Comparison of ENCODE assay signal across 11 cellular contexts in the genomic region with DNA sequence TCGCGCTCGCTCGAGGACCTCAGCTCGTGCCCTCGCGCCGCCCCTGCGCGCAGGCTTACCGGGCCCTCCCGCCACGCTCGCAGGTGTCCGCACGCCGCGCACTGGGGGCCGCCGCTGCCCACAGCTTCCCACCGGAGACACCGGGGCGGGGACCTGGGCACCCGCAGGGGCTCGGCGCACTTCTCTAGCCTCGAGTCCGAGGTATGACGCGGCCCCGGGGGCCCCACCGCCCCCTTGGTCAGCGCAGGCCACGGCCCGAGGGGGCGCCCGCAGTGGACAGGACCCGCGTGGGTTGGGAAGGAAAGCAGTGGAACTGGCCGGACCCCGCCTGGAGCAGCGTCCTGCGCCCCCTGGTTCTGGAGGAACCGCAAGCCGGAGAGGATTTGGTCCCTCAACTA. TPM values are rescaled to one million over a fixed set of nuclear protein-coding genes. Genes with fewer than 3 reads are reported as not detected.
DNase-seq lines count a peak whose midpoint lies in the region; ATAC-seq and TF ChIP-seq lines count a peak whose summit lies in the region.
"Had no signal": no experiment of that assay in that cellular context is flagged by ENCODE, and none has a peak within 500 bp of the region (broad histone marks: within the 10 kb centered on the region; RNA-seq: fewer than 3 reads in every experiment).

No MANE protein-coding gene starts in this region.

- H4K20me1 ChIP-seq in neural progenitor cell (ENCODE audit: low read depth) = no peaks in the 10 kb centered on the region

- ATAC-seq in GM21526 (IDR thresholded peaks at IDR 0.05; ENCODE audit: low FRiP score, unreplicated experiment) (no peak), HG03439 (IDR thresholded peaks at IDR 0.05; ENCODE audit: unreplicated experiment) (no peak)

- peak overlapping the region; percentile 95; the same call in 1 of the 2 replicates for H3K9ac ChIP-seq in ES-I3 (ENCODE audit: low read depth, low read length)
- H3K9ac ChIP-seq in neural progenitor cell = no peak overlapping the region

- H3K27me3 Mint-ChIP-seq in neural progenitor cell (ENCODE audit: insufficient read depth, low read depth) (peaks cover 2% of the 10 kb centered on the region), Caco-2 (ENCODE audit: insufficient read depth, unreplicated experiment) (no peaks in the 10 kb centered on the region)

- intact Hi-C loops in Caco-2 (cut with micrococcal nuclease; ENCODE audit: unreplicated experiment) = loop anchor here (2.0 kb wide), 4 partner anchors 43 to 123 kb away; a partner anchor contains a TSS

- CTCF ChIA-PET in Caco-2 (lab: Charles Lee) = interaction anchor here (0.7 kb wide), 2 partner anchors 335 to 1559 kb away, joined by 4 to 8 read pairs; no protein-coding TSS in a partner anchor

- H3K27ac ChIP-seq in VCaP (peak overlapping the region; percentile 92; the same call in 1 of the 2 replicates), neural progenitor cell (no peak overlapping the region)

- H3K9me3 Mint-ChIP-seq in neural progenitor cell (peaks cover 6% of the 10 kb centered on the region), Caco-2 (ENCODE audit: unreplicated experiment) (no peaks in the 10 kb centered on the region)
- H3K9me3 Mint-ChIP-seq: naive thymus-derived CD8-positive, alpha-beta T cell had no signal

- H3K27me3 ChIP-seq in neural progenitor cell (peaks cover 37% of the 10 kb centered on the region), Caco-2 (replicated peaks; ENCODE audit: control insufficient read depth, insufficient read depth, low read length) (no peaks in the 10 kb centered on the region)

- no TSS peak for BruUV-seq in Caco-2 (replicated peaks; lab: Mats Ljungman, UMichigan)

- no peak overlapping the region for H2AFZ ChIP-seq in neural progenitor cell (replicated peaks)

- H3K27ac Mint-ChIP-seq in neural progenitor cell = no peak overlapping the region
- H3K27ac Mint-ChIP-seq in Caco-2 (ENCODE audit: unreplicated experiment) = no peak overlapping the region

- H3K4me3 ChIP-seq in neural progenitor cell (peak overlapping the region; percentile 89), Caco-2 (ENCODE audit: low read depth, low read length) (no peak overlapping the region)

- H3K4me1 ChIP-seq in ES-I3 (ENCODE audit: insufficient read depth, low read length) (no peaks in the 10 kb centered on the region; the same call in 1 of the 2 replicates), neural progenitor cell (peaks cover 11% of the 10 kb centered on the region), Caco-2 (peaks cover 10% of the 10 kb centered on the region)

- H3F3A ChIP-seq in neural progenitor cell (ENCODE audit: low read depth) = peaks cover 22% of the 10 kb centered on the region

- H3K9me3 ChIP-seq in ES-I3 (ENCODE audit: control insufficient read depth, insufficient read depth, low read length) = no peaks in the 10 kb centered on the region
- H3K9me3 ChIP-seq in neural progenitor cell (ENCODE audit: low read depth) = no peaks in the 10 kb centered on the region
- H3K9me3 ChIP-seq in Caco-2 = no peaks in the 10 kb centered on the region

- TF ChIP-seq CTCF in VCaP (conservative IDR thresholded peaks at IDR 0.05) (0 out of 2 replicates have a peak, but pooled peaks have one; percentile 4), neural progenitor cell (IDR thresholded peaks at IDR 0.05) (no peak), Caco-2 (IDR thresholded peaks at IDR 0.05; ENCODE audit: insufficient read depth in 1 of 2, low read depth in 1 of 2, low read length in 1 of 2, severe bottlenecking in 1 of 2, unreplicated experiment in 1 of 2) (no peak)

- H3K4me2 ChIP-seq in neural progenitor cell = peak overlapping the region; percentile 98

- peaks cover 9% of the 10 kb centered on the region; the same call in 1 of the 2 replicates for H3K36me3 ChIP-seq in ES-I3 (ENCODE audit: insufficient read depth, low read length)
- peaks cover 5% of the 10 kb centered on the region for H3K36me3 ChIP-seq in neural progenitor cell
- no peaks in the 10 kb centered on the region; the same call in 1 of the 2 replicates for H3K36me3 ChIP-seq in Caco-2 (ENCODE audit: control insufficient read depth, insufficient read depth, low read length)

- H3K4me1 Mint-ChIP-seq in neural progenitor cell (peaks cover 15% of the 10 kb centered on the region), Caco-2 (ENCODE audit: low read depth, unreplicated experiment) (peaks cover 21% of the 10 kb centered on the region)

- H3K79me2 ChIP-seq in neural progenitor cell (ENCODE audit: low read depth) = peaks cover 18% of the 10 kb centered on the region

- DNase-seq in neural progenitor cell (ENCODE audit: low spot score) (no peak), Caco-2 (no peak)
- DNase-seq: activated CD4-positive, alpha-beta T cell treated with anti-CD3 and anti-CD28 coated beads, Interleukin-2, amount 50 U/mL, for 1 hour; amniotic stem cell; DND-41; RPMI8226 had no signal

- no peak overlapping the region for H3K4me3 Mint-ChIP-seq in neural progenitor cell
- H3K4me3 Mint-ChIP-seq in Caco-2 (ENCODE audit: unreplicated experiment) = no peak overlapping the region

- POLR2A ChIA-PET in Caco-2 (lab: Charles Lee) = no interaction called here

- H3K36me3 Mint-ChIP-seq in neural progenitor cell (peaks cover 14% of the 10 kb centered on the region), Caco-2 (ENCODE audit: insufficient read depth, unreplicated experiment) (peaks cover 33% of the 10 kb centered on the region)

RNA-seq across cellular contexts. Expression of a gene that starts 2.1 kb away (rescaled TPM):
- total RNA-seq in neural progenitor cell (ENCODE audit: low replicate concordance) = 10.6 and 31.5 TPM in 2 replicates
- total RNA-seq in Caco-2 (2022) = 77.3 and 77.4 TPM in 2 replicates

RNA-seq across cellular contexts. Expression of a gene that starts 11.6 kb away (rescaled TPM):
- total RNA-seq in neural progenitor cell (ENCODE audit: low replicate concordance) = 0.69 and 0.74 TPM in 2 replicates
- 3.6 and 3.9 TPM in 2 replicates for total RNA-seq in Caco-2 (2022)

RNA-seq across cellular contexts. Expression of a gene that starts 25.4 kb away (rescaled TPM):
- 50.3 and 107 TPM in 2 replicates for total RNA-seq in neural progenitor cell (ENCODE audit: low replicate concordance)
- total RNA-seq in Caco-2 (2022) = 74.6 and 81.3 TPM in 2 replicates

RNA-seq across cellular contexts. Expression of a gene that starts 50.3 kb away (rescaled TPM):
- total RNA-seq in neural progenitor cell (ENCODE audit: low replicate concordance) (0.28 and 0.45 TPM in 2 replicates), Caco-2 (2022) (6.5 and 7.3 TPM in 2 replicates)

RNA-seq across cellular contexts. Expression of a gene that starts 52.4 kb away (rescaled TPM):
- total RNA-seq in neural progenitor cell (ENCODE audit: low replicate concordance) (106 and 161 TPM in 2 replicates), Caco-2 (2022) (375 and 381 TPM in 2 replicates)
